Comparison of ENCODE assay signal across 16 cellular contexts in the genomic region with DNA sequence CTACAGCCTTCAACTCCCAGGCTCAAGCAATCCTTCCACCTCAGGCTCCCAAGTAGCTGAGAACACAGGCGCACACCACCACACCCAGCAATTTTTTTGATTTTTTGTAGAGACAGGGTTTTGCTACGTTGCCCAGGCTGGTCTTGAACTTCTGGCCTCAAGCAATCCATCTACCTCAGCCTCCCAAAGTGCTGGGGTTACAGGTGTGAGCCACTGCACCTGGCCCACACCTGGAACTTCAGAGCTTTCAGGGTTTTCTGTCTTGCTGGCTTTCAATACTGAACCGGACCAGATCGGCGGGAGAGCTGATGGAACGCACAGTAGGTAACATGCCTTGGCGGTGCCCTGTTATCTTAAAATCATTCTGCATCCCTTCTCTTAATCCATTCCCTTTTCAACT.
"Had no signal": no experiment of that assay in that cellular context is flagged by ENCODE, and none has a peak within 500 bp of the region (broad histone marks: within the 10 kb centered on the region; RNA-seq: fewer than 3 reads in every experiment).

No MANE protein-coding gene starts in this region.

- H3K27ac Mint-ChIP-seq: memory B cell; natural killer cell treated with Interleukin-12 subunit alpha and Interleukin-12 subunit beta and Interleukin-15 and Interleukin-18, amount 100 ng/mL, for 72 hours had no signal

- H3K27me3 ChIP-seq: colonic mucosa, hepatocyte, testis, transverse colon had no signal

- DNase-seq: colonic mucosa; dermis blood vessel endothelial cell; erythroblast; foreskin melanocyte; kidney; left cardiac atrium; left ventricle myocardium inferior; midbrain; stimulated activated naive CD4-positive, alpha-beta T cell treated with Interleukin-2 at 50 U/mL for 16 hours; transverse colon had no signal

- H3K9me3 Mint-ChIP-seq: memory B cell; natural killer cell treated with Interleukin-12 subunit alpha and Interleukin-12 subunit beta and Interleukin-15 and Interleukin-18, amount 100 ng/mL, for 72 hours had no signal

- H3K4me3 Mint-ChIP-seq: memory B cell; natural killer cell treated with Interleukin-12 subunit alpha and Interleukin-12 subunit beta and Interleukin-15 and Interleukin-18, amount 100 ng/mL, for 72 hours had no signal

- ATAC-seq: left cardiac atrium, lower lobe of right lung, sciatic nerve had no signal

- H3K27me3 Mint-ChIP-seq: memory B cell; natural killer cell treated with Interleukin-12 subunit alpha and Interleukin-12 subunit beta and Interleukin-15 and Interleukin-18, amount 100 ng/mL, for 72 hours had no signal

- H3K9me3 ChIP-seq: colonic mucosa, left ventricle myocardium inferior, lower lobe of right lung, testis, transverse colon had no signal

- H3K27ac ChIP-seq: colonic mucosa, hepatocyte, left ventricle myocardium inferior, lower lobe of right lung, testis, transverse colon had no signal

- H3K4me1 Mint-ChIP-seq: memory B cell had no signal

- H3K4me1 ChIP-seq: colonic mucosa, lower lobe of right lung had no signal

- H3K4me3 ChIP-seq: colonic mucosa, hepatocyte, left ventricle myocardium inferior, lower lobe of right lung, testis, transverse colon had no signal
